17 cellular contexts compared by ENCODE assay signal in the genomic region with DNA sequence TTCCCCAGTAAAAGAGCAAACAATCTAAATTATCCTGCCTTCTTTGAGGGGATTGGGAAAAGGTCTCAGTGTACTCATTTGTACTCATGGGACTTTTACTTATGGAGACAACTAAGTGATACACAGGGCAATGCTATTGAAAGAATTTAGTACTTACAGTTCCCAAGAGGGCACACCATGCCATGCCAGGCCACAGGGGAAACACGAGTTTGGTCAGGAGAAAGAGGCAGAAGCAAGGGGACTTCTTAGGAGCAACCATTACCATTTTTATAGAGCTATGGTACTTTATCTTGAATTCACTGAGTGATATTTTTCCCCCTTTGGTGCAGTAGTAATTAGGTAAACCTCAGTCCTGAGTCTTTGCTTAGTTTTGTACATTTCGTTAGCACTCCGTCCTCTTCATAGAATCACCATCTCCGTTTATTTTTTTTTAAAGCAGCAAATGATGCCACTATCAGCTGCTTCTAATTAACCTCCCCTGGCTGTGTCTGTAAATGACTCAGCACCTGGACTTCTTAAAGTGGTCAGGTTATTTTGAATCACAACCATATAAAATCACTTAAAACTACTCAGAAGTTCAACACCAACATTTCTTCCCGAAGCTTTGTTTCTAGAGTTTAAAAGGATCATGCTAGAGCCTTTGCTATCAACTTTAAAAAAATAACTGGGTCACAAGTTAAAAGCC. TPM values are rescaled to one million over a fixed set of nuclear protein-coding genes. Genes with fewer than 3 reads are reported as not detected.
DNase-seq lines count a peak whose midpoint lies in the region; TF ChIP-seq lines count a peak whose summit lies in the region.
"Had no signal": no experiment of that assay in that cellular context is flagged by ENCODE, and none has a peak within 500 bp of the region (broad histone marks: within the 10 kb centered on the region; RNA-seq: fewer than 3 reads in every experiment).

No MANE protein-coding gene starts in this region.

- no peak overlapping the region for H3K4me3 ChIP-seq in coronary artery
- H3K4me3 ChIP-seq in HAP-1: no peak overlapping the region
- H3K4me3 ChIP-seq: hepatocyte had no signal

- H3K4me1 ChIP-seq in HAP-1: no peaks in the 10 kb centered on the region

- DNase-seq in AG20443 (ENCODE audit: low spot score) (peak; percentile 44), HT1080 (ENCODE audit: low read depth) (peak; percentile 3), chondrocyte (ENCODE audit: low spot score) (no peak), osteocyte (ENCODE audit: extremely low spot score, unreplicated experiment) (no peak), KBM-7 (no peak), coronary artery (ENCODE audit: low spot score) (no peak), HAP-1 (ENCODE audit: low spot score in 2 of 2) (no peak), NCI-H345 treated with DMSO at 0.1 percent for 48 hours (lab: John Stamatoyannopoulos, UW; ENCODE audit: unreplicated experiment) (no peak)
- DNase-seq: activated CD8-positive, alpha-beta memory T cell treated with anti-CD3 and anti-CD28 coated beads, Interleukin-2, amount 10 ng/mL, durations not matched to agents 7 days and 5 days; activated effector memory CD4-positive, alpha-beta T cell treated with Interleukin-2 at 50 U/mL for 16 hours; GOT3; left cardiac atrium; NCI-H748 treated with DMSO at 0.1 percent for 48 hours; stimulated activated CD4-positive, alpha-beta T cell treated with anti-CD3 and anti-CD28 coated beads, Interleukin-15, amount 100 ng/mL, for 24 hours; T-helper 17 cell had no signal

- in situ Hi-C loops in KBM-7 (cut with MboI; ENCODE audit: low pct_unique_long_range_greater_than_20kb, low sequenced_read_pairs) (no loop called here), HAP-1 (cut with MboI; ENCODE audit: low sequenced_read_pairs) (no loop called here)

- no peaks in the 10 kb centered on the region for H3K36me3 ChIP-seq in HAP-1 (replicated peaks)

- H3K27ac ChIP-seq in coronary artery: no peak overlapping the region
- H3K27ac ChIP-seq: hepatocyte had no signal

- H3K27me3 Mint-ChIP-seq in chondrocyte (ENCODE audit: low read depth): no peaks in the 10 kb centered on the region
- peaks cover 2% of the 10 kb centered on the region for H3K27me3 Mint-ChIP-seq in osteocyte (ENCODE audit: unreplicated experiment)
- H3K27me3 Mint-ChIP-seq: activated CD8-positive, alpha-beta memory T cell treated with anti-CD3 and anti-CD28 coated beads, Interleukin-2, amount 10 ng/mL, durations not matched to agents 7 days and 5 days; B cell had no signal

- H3K9me3 Mint-ChIP-seq in chondrocyte (ENCODE audit: low read depth) (no peaks in the 10 kb centered on the region), osteocyte (ENCODE audit: unreplicated experiment) (no peaks in the 10 kb centered on the region)

- H3K4me3 Mint-ChIP-seq in chondrocyte (ENCODE audit: unreplicated experiment) (no peak overlapping the region), osteocyte (ENCODE audit: unreplicated experiment) (no peak overlapping the region)
- H3K4me3 Mint-ChIP-seq: activated CD8-positive, alpha-beta memory T cell treated with anti-CD3 and anti-CD28 coated beads, Interleukin-2, amount 10 ng/mL, durations not matched to agents 7 days and 5 days; B cell; T-helper 17 cell had no signal

- no peak for TF ChIP-seq CTCF in chondrocyte (IDR thresholded peaks at IDR 0.05)
- TF ChIP-seq CTCF in osteocyte (IDR thresholded peaks at IDR 0.05): no peak
- no peak for TF ChIP-seq CTCF in coronary artery (IDR thresholded peaks at IDR 0.05)

- no peaks in the 10 kb centered on the region for H3K27me3 ChIP-seq in HAP-1 (ENCODE audit: low read depth)
- H3K27me3 ChIP-seq: hepatocyte had no signal

- H3K36me3 Mint-ChIP-seq in chondrocyte (ENCODE audit: low read depth) (no peaks in the 10 kb centered on the region), osteocyte (ENCODE audit: unreplicated experiment) (no peaks in the 10 kb centered on the region)

- no peaks in the 10 kb centered on the region for H3K9me3 ChIP-seq in HAP-1

- H3K27ac Mint-ChIP-seq in chondrocyte (ENCODE audit: unreplicated experiment) (peak overlapping the region; percentile 49), osteocyte (ENCODE audit: unreplicated experiment) (peak overlapping the region; percentile 24)
- H3K27ac Mint-ChIP-seq: activated CD8-positive, alpha-beta memory T cell treated with anti-CD3 and anti-CD28 coated beads, Interleukin-2, amount 10 ng/mL, durations not matched to agents 7 days and 5 days; B cell; T-helper 17 cell had no signal

- H3K4me1 Mint-ChIP-seq in chondrocyte (ENCODE audit: low read depth) (peaks cover 13% of the 10 kb centered on the region), osteocyte (ENCODE audit: unreplicated experiment) (peaks cover 8% of the 10 kb centered on the region)
- H3K4me1 Mint-ChIP-seq: B cell, T-helper 17 cell had no signal

RNA-seq across cellular contexts. Expression of a gene that starts 5.9 kb away (rescaled TPM):
- 55.2 and 58.4 TPM in 2 replicates for total RNA-seq in HT1080 (2014; rRNA removed; shearing (Covaris generic))
- 53.5 and 57.6 TPM in 2 replicates for polyA plus RNA-seq in HT1080 (2015; cell fraction: cytosol; rRNA removed)
- polyA plus RNA-seq in HT1080 (2015; cell fraction: nucleus; rRNA removed): 20.3 and 22.1 TPM in 2 replicates
- total RNA-seq in chondrocyte (30.6 to 33.6 TPM (median 33.0 TPM) in 3 replicates), osteocyte (31.2 and 34.4 TPM in 2 replicates)

RNA-seq across cellular contexts. Expression of a gene that starts 52.2 kb away (rescaled TPM):
- total RNA-seq in HT1080 (2014; rRNA removed; shearing (Covaris generic)): 80.9 and 92.3 TPM in 2 replicates
- 96.9 and 97.0 TPM in 2 replicates for polyA plus RNA-seq in HT1080 (2015; cell fraction: cytosol; rRNA removed)
- polyA plus RNA-seq in HT1080 (2015; cell fraction: nucleus; rRNA removed): 122 and 126 TPM in 2 replicates
- total RNA-seq in chondrocyte (17.7 to 25.9 TPM (median 19.7 TPM) in 3 replicates), osteocyte (24.6 and 25.4 TPM in 2 replicates)

RNA-seq across cellular contexts. Expression of a gene that starts 52.3 kb away (rescaled TPM):
- total RNA-seq in HT1080 (2014; rRNA removed; shearing (Covaris generic)): 29.7 and 30.9 TPM in 2 replicates
- 23.3 and 24.0 TPM in 2 replicates for polyA plus RNA-seq in HT1080 (2015; cell fraction: cytosol; rRNA removed)
- polyA plus RNA-seq in HT1080 (2015; cell fraction: nucleus; rRNA removed): 32.9 and 34.9 TPM in 2 replicates
- 3.8 to 5.2 TPM (median 3.9 TPM) in 3 replicates for total RNA-seq in chondrocyte
- total RNA-seq in osteocyte: 5.1 and 5.6 TPM in 2 replicates

Comparison
In these comparisons a context has a peak if more than half of its experiments do, and no peak if none do; other contexts are left out.
1. DNase-seq: peak in AG20443 (single experiment) and HT1080 (single experiment); none in chondrocyte (single experiment), osteocyte (single experiment), KBM-7 (single experiment), coronary artery (single experiment), HAP-1 (0 of 2) and NCI-H345 treated with DMSO at 0.1 percent for 48 hours (single experiment).